In genomic region chr17:54781389-54781788, GRCh38 we compare ENCODE assay signal across 27 cellular contexts.
"Had no signal": no experiment of that assay in that cellular context is flagged by ENCODE, and none has a peak within 500 bp of the region (broad histone marks: within the 10 kb centered on the region; RNA-seq: fewer than 3 reads in every experiment).

No MANE protein-coding gene starts in this region.

- H3K36me3 ChIP-seq: MG63, SJSA1 had no signal

- H3K27ac ChIP-seq: HL-60, SJSA1, SK-N-MC had no signal

- H3K9me3 ChIP-seq: MG63, SJSA1 had no signal

- H3K4me3 ChIP-seq: MG63, SJSA1, SK-N-MC had no signal

- DNase-seq: IMR-90, Karpas-422, KG1, MG63, NCI-H1092, NCI-H1105 treated with DMSO at 0.1 percent for 48 hours, NCI-H1417 treated with DMSO at 0.1 percent for 48 hours, NCI-H146, NCI-H1694 treated with DMSO at 0.1 percent for 48 hours, NCI-H1930, NCI-H2081, NCI-H2107, NCI-H2171, NCI-H226, NCI-H446, NCI-H510A, NCI-H524 treated with DMSO at 0.1 percent for 48 hours, NCI-H69, NCI-H774, PC-3, SIG-M5, T-helper 1 cell had no signal

- ATAC-seq: Panc1, PC-3, Right ventricle myocardium inferior had no signal

- H3K4me1 ChIP-seq: SJSA1 had no signal

- H3K27me3 ChIP-seq: MG63, SJSA1 had no signal
